ENCODE assay signal across 25 cellular contexts in the genomic region with DNA sequence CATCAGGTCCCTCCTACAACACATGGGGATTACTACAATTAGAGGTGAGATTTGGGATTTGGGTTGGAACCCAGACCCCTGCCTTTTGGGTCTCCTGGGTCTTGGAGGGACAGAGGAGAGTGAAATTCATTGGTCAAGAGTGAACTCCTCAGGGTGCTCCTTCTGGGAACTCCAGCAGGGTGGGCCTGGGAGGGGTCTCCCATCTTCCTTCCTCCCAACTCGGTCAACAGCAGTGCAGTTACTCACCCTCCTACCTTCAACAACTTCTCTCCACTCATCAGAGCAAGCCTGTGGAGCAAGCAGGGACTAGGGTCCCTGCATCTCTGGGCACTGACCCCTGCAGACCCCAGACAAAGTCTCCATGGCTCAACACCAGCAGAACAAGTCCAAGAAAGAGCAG.
"Had no signal": no experiment of that assay in that cellular context is flagged by ENCODE, and none has a peak within 500 bp of the region (broad histone marks: within the 10 kb centered on the region; RNA-seq: fewer than 3 reads in every experiment).

No MANE protein-coding gene starts in this region.

- H3K27ac ChIP-seq: colonic mucosa, epithelial cell of prostate, gastrocnemius medialis, neutrophil, pancreas, right lobe of liver, thyroid gland had no signal

- ATAC-seq: esophagus mucosa; gastrocnemius medialis; left lobe of liver; naive thymus-derived CD8-positive, alpha-beta T cell; pancreas; right lobe of liver; stimulated activated naive CD8-positive, alpha-beta T cell treated with anti-CD3 and anti-CD28 coated beads, Interleukin-15, amount 100 ng/mL, for 72 hours had no signal

- H3K36me3 ChIP-seq: colonic mucosa, gastrocnemius medialis, neutrophil, pancreas, right lobe of liver, thyroid gland had no signal

- H3K36me3 Mint-ChIP-seq: naive thymus-derived CD8-positive, alpha-beta T cell had no signal

- H3K27ac Mint-ChIP-seq: dendritic cell treated with granulocyte-macrophage colony-stimulating factor and Interleukin-4, amounts not matched to agents 40 ng/mL and 50 ng/mL, for 4 days; endodermal cell; naive thymus-derived CD8-positive, alpha-beta T cell; nephron progenitor cell; stimulated activated naive CD8-positive, alpha-beta T cell treated with anti-CD3 and anti-CD28 coated beads, Interleukin-15, amount 100 ng/mL, for 72 hours had no signal

- H3K9me3 Mint-ChIP-seq: dendritic cell treated with granulocyte-macrophage colony-stimulating factor and Interleukin-4, amounts not matched to agents 40 ng/mL and 50 ng/mL, for 4 days; endodermal cell; naive thymus-derived CD8-positive, alpha-beta T cell; nephron progenitor cell; stimulated activated naive CD8-positive, alpha-beta T cell treated with anti-CD3 and anti-CD28 coated beads, Interleukin-15, amount 100 ng/mL, for 72 hours had no signal

- H3K27me3 Mint-ChIP-seq: stimulated activated naive CD8-positive, alpha-beta T cell treated with anti-CD3 and anti-CD28 coated beads, Interleukin-15, amount 100 ng/mL, for 72 hours had no signal

- H3K9me3 ChIP-seq: colonic mucosa, gastrocnemius medialis, neutrophil, pancreas, right lobe of liver, thyroid gland had no signal

- DNase-seq: colonic mucosa; effector CD8-positive, alpha-beta T cell; endodermal cell; foreskin fibroblast; gastrocnemius medialis; kidney; mesenchymal stem cell; naive thymus-derived CD8-positive, alpha-beta T cell; nephron progenitor cell; retina; right lobe of liver; stimulated activated CD4-positive, alpha-beta T cell treated with anti-CD3 and anti-CD28 coated beads, Interleukin-12 subunit alpha, Interleukin-12 subunit beta, amount 100 ng/mL, for 4 hours; stimulated activated CD4-positive, alpha-beta T cell treated with anti-CD3 and anti-CD28 coated beads, Interleukin-1b, Interleukin-23, amount 100 ng/mL, for 48 hours; stimulated activated CD4-positive, alpha-beta T cell treated with anti-CD3 and anti-CD28 coated beads, Interleukin-4, amount 100 ng/mL, for 1 hour; stimulated activated naive CD4-positive, alpha-beta T cell; stimulated activated naive CD8-positive, alpha-beta T cell treated with anti-CD3 and anti-CD28 coated beads, Interleukin-15, amount 100 ng/mL, for 72 hours; thyroid gland; trophoblast cell had no signal

- H3K4me2 ChIP-seq: smooth muscle cell had no signal

- H3K27me3 ChIP-seq: colonic mucosa, pancreas, right lobe of liver, thyroid gland had no signal

- H3K4me3 ChIP-seq: colonic mucosa, gastrocnemius medialis, pancreas, right lobe of liver, smooth muscle cell, thyroid gland had no signal

- H3K4me1 ChIP-seq: colonic mucosa, gastrocnemius medialis had no signal

- H3K4me3 Mint-ChIP-seq: dendritic cell treated with granulocyte-macrophage colony-stimulating factor and Interleukin-4, amounts not matched to agents 40 ng/mL and 50 ng/mL, for 4 days; endodermal cell; naive thymus-derived CD8-positive, alpha-beta T cell; nephron progenitor cell; stimulated activated naive CD8-positive, alpha-beta T cell treated with anti-CD3 and anti-CD28 coated beads, Interleukin-15, amount 100 ng/mL, for 72 hours had no signal
